Comparison of ENCODE assay signal across 30 cellular contexts in genomic region chr16:17852977-17853702, GRCh38.
"Had no signal": no experiment of that assay in that cellular context is flagged by ENCODE, and none has a peak within 500 bp of the region (broad histone marks: within the 10 kb centered on the region; RNA-seq: fewer than 3 reads in every experiment).

No MANE protein-coding gene starts in this region.

- H3K36me3 ChIP-seq: colonic mucosa, gastrocnemius medialis, prostate gland, right atrium auricular region, thoracic aorta, tibial nerve, vagina had no signal

- DNase-seq: colonic mucosa; effector CD8-positive, alpha-beta T cell; endodermal cell; foreskin fibroblast; gastrocnemius medialis; head of caudate nucleus; left ventricle myocardium superior; mucosa of descending colon; naive B cell; stimulated activated CD4-positive, alpha-beta T cell treated with anti-CD3 and anti-CD28 coated beads, Interleukin-12 subunit alpha, Interleukin-12 subunit beta, amount 100 ng/mL, for 4 hours; stimulated activated CD4-positive, alpha-beta T cell treated with anti-CD3 and anti-CD28 coated beads, Interleukin-1b, Interleukin-23, amount 100 ng/mL, for 48 hours; stimulated activated CD4-positive, alpha-beta T cell treated with anti-CD3 and anti-CD28 coated beads, Interleukin-4, amount 100 ng/mL, for 1 hour; stimulated activated CD8-positive, alpha-beta memory T cell treated with anti-CD3 and anti-CD28 coated beads, Interleukin-4, amount 100 ng/mL, for 48 hours; stimulated activated naive CD8-positive, alpha-beta T cell treated with anti-CD3 and anti-CD28 coated beads, Interleukin-15, Interleukin-2, amounts not matched to agents 100 U/mL and 50 U/mL, for 24 hours; substantia nigra had no signal

- H3K9me3 ChIP-seq: colonic mucosa, gastrocnemius medialis, mucosa of descending colon, prostate gland, right atrium auricular region, thoracic aorta, vagina had no signal

- H3K27me3 ChIP-seq: colonic mucosa, right atrium auricular region, tibial nerve, vagina had no signal

- H3K27ac ChIP-seq: colonic mucosa, epithelial cell of prostate, gastrocnemius medialis, prostate gland, right atrium auricular region, thoracic aorta, tibial nerve, vagina had no signal

- FAIRE-seq: keratinocyte had no signal

- H3K4me1 Mint-ChIP-seq: memory B cell, naive B cell had no signal

- H3K4me1 ChIP-seq: colonic mucosa, gastrocnemius medialis, prostate gland, right atrium auricular region, tibial nerve, vagina had no signal

- H3K27me3 Mint-ChIP-seq: dendritic cell treated with granulocyte-macrophage colony-stimulating factor and Interleukin-4, amounts not matched to agents 40 ng/mL and 50 ng/mL, for 4 days had no signal

- H3K27ac Mint-ChIP-seq: dendritic cell treated with granulocyte-macrophage colony-stimulating factor and Interleukin-4, amounts not matched to agents 40 ng/mL and 50 ng/mL, for 4 days; endodermal cell; memory B cell; naive B cell; natural killer cell treated with Interleukin-12 subunit alpha and Interleukin-12 subunit beta and Interleukin-15 and Interleukin-18, amount 100 ng/mL, for 72 hours had no signal

- H3K36me3 Mint-ChIP-seq: memory B cell; naive B cell; natural killer cell treated with Interleukin-12 subunit alpha and Interleukin-12 subunit beta and Interleukin-15 and Interleukin-18, amount 100 ng/mL, for 72 hours had no signal

- ATAC-seq: esophagus mucosa; gastrocnemius medialis; left ventricle myocardium superior; mucosa of descending colon; natural killer cell treated with Interleukin-12 subunit alpha and Interleukin-12 subunit beta and Interleukin-15 and Interleukin-18, amount 100 ng/mL, for 72 hours; sciatic nerve; stimulated activated naive CD8-positive, alpha-beta T cell treated with anti-CD3 and anti-CD28 coated beads, Interleukin-15, Interleukin-2, amounts not matched to agents 100 U/mL and 50 U/mL, for 24 hours had no signal

- H3K4me3 Mint-ChIP-seq: dendritic cell treated with granulocyte-macrophage colony-stimulating factor and Interleukin-4, amounts not matched to agents 40 ng/mL and 50 ng/mL, for 4 days; endodermal cell; memory B cell; naive B cell; natural killer cell treated with Interleukin-12 subunit alpha and Interleukin-12 subunit beta and Interleukin-15 and Interleukin-18, amount 100 ng/mL, for 72 hours; neural crest cell had no signal

- H3K4me3 ChIP-seq: colonic mucosa, gastrocnemius medialis, lung, mucosa of descending colon, prostate gland, right atrium auricular region, smooth muscle cell, thoracic aorta, tibial nerve, vagina had no signal

- H3K4me2 ChIP-seq: smooth muscle cell had no signal
